In the genomic region with DNA sequence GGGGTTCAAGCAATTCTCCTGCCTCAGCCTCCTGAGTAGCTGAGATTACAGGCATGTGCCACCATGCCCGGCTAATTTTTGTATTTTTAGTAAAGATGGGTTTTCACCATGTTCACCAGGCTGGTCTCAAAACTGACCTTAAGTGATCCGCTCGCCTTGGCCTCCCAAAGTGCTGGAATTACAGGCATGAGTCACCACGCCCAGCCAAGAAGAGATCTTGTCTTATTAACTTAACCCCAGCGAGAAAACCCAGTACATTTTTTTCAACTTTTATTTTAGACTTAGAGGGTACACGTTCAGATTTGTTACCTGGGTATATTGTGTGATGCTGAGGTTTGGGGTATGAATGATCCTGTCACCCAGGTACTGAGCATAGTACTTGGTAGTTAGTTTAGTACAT, we compare ENCODE assay signal across 1 cellular context. TPM values are rescaled to one million over a fixed set of nuclear protein-coding genes. Genes with fewer than 3 reads are reported as not detected.
"Had no signal": no experiment of that assay in that cellular context is flagged by ENCODE, and none has a peak within 500 bp of the region (broad histone marks: within the 10 kb centered on the region; RNA-seq: fewer than 3 reads in every experiment).

No MANE protein-coding gene starts in this region.

RNA-seq across cellular contexts. Expression of a gene that starts 38.3 kb away (rescaled TPM):
- total RNA-seq: MCF 10A had no signal
